9 cellular contexts compared by ENCODE assay signal in genomic region chr2:136212426-136213378, GRCh38.
A peak's percentile ranks its signal among the peaks of the same experiment; 100 is the strongest.
DNase-seq lines count a peak whose midpoint lies in the region; ATAC-seq and TF ChIP-seq lines count a peak whose summit lies in the region.
"Had no signal": no experiment of that assay in that cellular context is flagged by ENCODE, and none has a peak within 500 bp of the region (broad histone marks: within the 10 kb centered on the region; RNA-seq: fewer than 3 reads in every experiment).

No MANE protein-coding gene starts in this region.

- H3K9me3 ChIP-seq in colonic mucosa (no peaks in the 10 kb centered on the region), body of pancreas (no peaks in the 10 kb centered on the region)

- H3K27me3 Mint-ChIP-seq in stimulated activated naive CD8-positive, alpha-beta T cell treated with anti-CD3 and anti-CD28 coated beads, Interleukin-15, amount 100 ng/mL, for 72 hours = no peaks in the 10 kb centered on the region
- H3K27me3 Mint-ChIP-seq in WTC11 (ENCODE audit: low read depth) = peaks cover 3% of the 10 kb centered on the region; the same call in 1 of the 2 replicates

- H3K4me3 ChIP-seq in colonic mucosa = no peak overlapping the region
- H3K4me3 ChIP-seq in body of pancreas = no peak overlapping the region

- no peak for TF ChIP-seq CTCF in colonic mucosa (IDR thresholded peaks at IDR 0.05)
- no peak for TF ChIP-seq CTCF in body of pancreas (IDR thresholded peaks at IDR 0.05)
- no peak for TF ChIP-seq CTCF in WTC11 (IDR thresholded peaks at IDR 0.05)

- intact Hi-C loops in colonic mucosa (cut with DNase I) (no loop called here), body of pancreas (cut with DNase I) (no loop called here)

- CTCF ChIA-PET in WTC11 (lab: Charles Lee) = no interaction called here

- TF ChIP-seq POLR2A in body of pancreas (IDR thresholded peaks at IDR 0.05) = no peak

- WGBS in body of pancreas, 2 donors = 51 to 62% methylated on average over 5 of the region's 5 CpGs

- peak; percentile 28 for DNase-seq in stimulated activated CD4-positive, alpha-beta T cell treated with anti-CD3 and anti-CD28 coated beads, Interleukin-1b, Interleukin-23, amount 100 ng/mL, for 48 hours
- no peak for DNase-seq in stimulated activated CD4-positive, alpha-beta T cell treated with anti-CD3 and anti-CD28 coated beads, Interleukin-2, amount 100 ng/mL, for 24 hours
- DNase-seq in T-helper 22 cell (ENCODE audit: low read depth) (peak; percentile 15), colonic mucosa (no peak), body of pancreas (no peak), WTC11 (ENCODE audit: low spot score) (no peak)
- peak; percentile 28 to 48 for DNase-seq in stimulated activated naive CD8-positive, alpha-beta T cell treated with anti-CD3 and anti-CD28 coated beads, Interleukin-15, amount 100 ng/mL, for 72 hours
- DNase-seq: PC-3 had no signal

- peak; percentile 80 for ATAC-seq in HG02885 (IDR thresholded peaks at IDR 0.05; ENCODE audit: poor library complexity, unreplicated experiment)
- ATAC-seq in stimulated activated naive CD8-positive, alpha-beta T cell treated with anti-CD3 and anti-CD28 coated beads, Interleukin-15, amount 100 ng/mL, for 72 hours = peak; percentile 98
- ATAC-seq in body of pancreas = no peak
- no peak for ATAC-seq in WTC11
- ATAC-seq: PC-3 had no signal

- no peaks in the 10 kb centered on the region for H3K36me3 ChIP-seq in colonic mucosa
- H3K36me3 ChIP-seq in body of pancreas (replicated peaks in 1 of 2; ENCODE audit: insufficient read depth in 1 of 2, low read depth in 2 of 2) = no peaks in the 10 kb centered on the region

- H3K4me1 Mint-ChIP-seq in stimulated activated naive CD8-positive, alpha-beta T cell treated with anti-CD3 and anti-CD28 coated beads, Interleukin-15, amount 100 ng/mL, for 72 hours = peaks cover 46% of the 10 kb centered on the region
- no peaks in the 10 kb centered on the region for H3K4me1 Mint-ChIP-seq in WTC11

- POLR2A ChIA-PET in WTC11 (lab: Charles Lee) = no interaction called here

- no peaks in the 10 kb centered on the region for H3K36me3 Mint-ChIP-seq in WTC11

- H3K9me3 Mint-ChIP-seq in stimulated activated naive CD8-positive, alpha-beta T cell treated with anti-CD3 and anti-CD28 coated beads, Interleukin-15, amount 100 ng/mL, for 72 hours = peaks cover 20 to 24% of the 10 kb centered on the region in 2 donors
- peaks cover 23% of the 10 kb centered on the region for H3K9me3 Mint-ChIP-seq in WTC11

- no peaks in the 10 kb centered on the region for H3K4me1 ChIP-seq in colonic mucosa
- H3K4me1 ChIP-seq in body of pancreas = peaks cover 17% of the 10 kb centered on the region

- no peak overlapping the region for H3K27ac ChIP-seq in colonic mucosa
- no peak overlapping the region for H3K27ac ChIP-seq in body of pancreas

- H3K9ac ChIP-seq in colonic mucosa (ENCODE audit: low read depth in 2 of 2, low read length in 2 of 2) = peak overlapping the region in 1 of 2 donors; percentile 24

- H3K4me3 Mint-ChIP-seq in stimulated activated naive CD8-positive, alpha-beta T cell treated with anti-CD3 and anti-CD28 coated beads, Interleukin-15, amount 100 ng/mL, for 72 hours = peak overlapping the region in 1 of 2 donors; percentile 32
- no peak overlapping the region for H3K4me3 Mint-ChIP-seq in WTC11

- H3K27me3 ChIP-seq in colonic mucosa (no peaks in the 10 kb centered on the region), body of pancreas (no peaks in the 10 kb centered on the region)

- H3K27ac Mint-ChIP-seq in stimulated activated naive CD8-positive, alpha-beta T cell treated with anti-CD3 and anti-CD28 coated beads, Interleukin-15, amount 100 ng/mL, for 72 hours = peak overlapping the region; percentile 1 to 4
- H3K27ac Mint-ChIP-seq in WTC11 = no peak overlapping the region

TF ChIP-seq in WTC11, 78 proteins besides CTCF, POLR2A, EP300 and RAD21:
- TF ChIP-seq, protein P1, sequence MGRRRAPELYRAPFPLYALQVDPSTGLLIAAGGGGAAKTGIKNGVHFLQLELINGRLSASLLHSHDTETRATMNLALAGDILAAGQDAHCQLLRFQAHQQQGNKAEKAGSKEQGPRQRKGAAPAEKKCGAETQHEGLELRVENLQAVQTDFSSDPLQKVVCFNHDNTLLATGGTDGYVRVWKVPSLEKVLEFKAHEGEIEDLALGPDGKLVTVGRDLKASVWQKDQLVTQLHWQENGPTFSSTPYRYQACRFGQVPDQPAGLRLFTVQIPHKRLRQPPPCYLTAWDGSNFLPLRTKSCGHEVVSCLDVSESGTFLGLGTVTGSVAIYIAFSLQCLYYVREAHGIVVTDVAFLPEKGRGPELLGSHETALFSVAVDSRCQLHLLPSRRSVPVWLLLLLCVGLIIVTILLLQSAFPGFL (CRISPR knock-in tag; IDR thresholded peaks at IDR 0.05; ENCODE audit: borderline replicate concordance) = no peak
- TF ChIP-seq, protein P2, sequence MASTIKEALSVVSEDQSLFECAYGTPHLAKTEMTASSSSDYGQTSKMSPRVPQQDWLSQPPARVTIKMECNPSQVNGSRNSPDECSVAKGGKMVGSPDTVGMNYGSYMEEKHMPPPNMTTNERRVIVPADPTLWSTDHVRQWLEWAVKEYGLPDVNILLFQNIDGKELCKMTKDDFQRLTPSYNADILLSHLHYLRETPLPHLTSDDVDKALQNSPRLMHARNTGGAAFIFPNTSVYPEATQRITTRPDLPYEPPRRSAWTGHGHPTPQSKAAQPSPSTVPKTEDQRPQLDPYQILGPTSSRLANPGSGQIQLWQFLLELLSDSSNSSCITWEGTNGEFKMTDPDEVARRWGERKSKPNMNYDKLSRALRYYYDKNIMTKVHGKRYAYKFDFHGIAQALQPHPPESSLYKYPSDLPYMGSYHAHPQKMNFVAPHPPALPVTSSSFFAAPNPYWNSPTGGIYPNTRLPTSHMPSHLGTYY (CRISPR knock-in tag; IDR thresholded peaks at IDR 0.05) = no peak
- TF ChIP-seq CREB1 (CRISPR knock-in tag; IDR thresholded peaks at IDR 0.05) (no peak), ZMAT4 (CRISPR knock-in tag; IDR thresholded peaks at IDR 0.05) (no peak), OVOL2 (CRISPR knock-in tag; IDR thresholded peaks at IDR 0.05; ENCODE audit: borderline replicate concordance) (no peak), RELA (CRISPR knock-in tag; IDR thresholded peaks at IDR 0.05; ENCODE audit: borderline replicate concordance) (no peak), ZNF416 (CRISPR knock-in tag; IDR thresholded peaks at IDR 0.05) (no peak), SP1 (CRISPR knock-in tag; conservative IDR thresholded peaks at IDR 0.05) (no peak), FOXP1 (CRISPR knock-in tag; IDR thresholded peaks at IDR 0.05; ENCODE audit: borderline replicate concordance) (no peak), MXD4 (CRISPR knock-in tag; IDR thresholded peaks at IDR 0.05; ENCODE audit: borderline replicate concordance) (no peak), NR2C2 (CRISPR knock-in tag; IDR thresholded peaks at IDR 0.05) (no peak), ZNF423 (CRISPR knock-in tag; IDR thresholded peaks at IDR 0.05) (no peak), ETV6 (CRISPR knock-in tag; IDR thresholded peaks at IDR 0.05) (no peak), FOXK1 (CRISPR knock-in tag; IDR thresholded peaks at IDR 0.05) (no peak), RORB (CRISPR knock-in tag; IDR thresholded peaks at IDR 0.05) (no peak), NFYB (CRISPR knock-in tag; conservative IDR thresholded peaks at IDR 0.05; ENCODE audit: low read depth) (no peak), ZSCAN18 (CRISPR knock-in tag; IDR thresholded peaks at IDR 0.05) (no peak), SMAD3 (CRISPR knock-in tag; IDR thresholded peaks at IDR 0.05; ENCODE audit: borderline replicate concordance) (no peak)
- TF ChIP-seq, protein P3, sequence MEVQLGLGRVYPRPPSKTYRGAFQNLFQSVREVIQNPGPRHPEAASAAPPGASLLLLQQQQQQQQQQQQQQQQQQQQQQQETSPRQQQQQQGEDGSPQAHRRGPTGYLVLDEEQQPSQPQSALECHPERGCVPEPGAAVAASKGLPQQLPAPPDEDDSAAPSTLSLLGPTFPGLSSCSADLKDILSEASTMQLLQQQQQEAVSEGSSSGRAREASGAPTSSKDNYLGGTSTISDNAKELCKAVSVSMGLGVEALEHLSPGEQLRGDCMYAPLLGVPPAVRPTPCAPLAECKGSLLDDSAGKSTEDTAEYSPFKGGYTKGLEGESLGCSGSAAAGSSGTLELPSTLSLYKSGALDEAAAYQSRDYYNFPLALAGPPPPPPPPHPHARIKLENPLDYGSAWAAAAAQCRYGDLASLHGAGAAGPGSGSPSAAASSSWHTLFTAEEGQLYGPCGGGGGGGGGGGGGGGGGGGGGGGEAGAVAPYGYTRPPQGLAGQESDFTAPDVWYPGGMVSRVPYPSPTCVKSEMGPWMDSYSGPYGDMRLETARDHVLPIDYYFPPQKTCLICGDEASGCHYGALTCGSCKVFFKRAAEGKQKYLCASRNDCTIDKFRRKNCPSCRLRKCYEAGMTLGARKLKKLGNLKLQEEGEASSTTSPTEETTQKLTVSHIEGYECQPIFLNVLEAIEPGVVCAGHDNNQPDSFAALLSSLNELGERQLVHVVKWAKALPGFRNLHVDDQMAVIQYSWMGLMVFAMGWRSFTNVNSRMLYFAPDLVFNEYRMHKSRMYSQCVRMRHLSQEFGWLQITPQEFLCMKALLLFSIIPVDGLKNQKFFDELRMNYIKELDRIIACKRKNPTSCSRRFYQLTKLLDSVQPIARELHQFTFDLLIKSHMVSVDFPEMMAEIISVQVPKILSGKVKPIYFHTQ (CRISPR knock-in tag; IDR thresholded peaks at IDR 0.05) = no peak

Comparison
In these comparisons a context has a peak if more than half of its experiments do, and no peak if none do; other contexts are left out.
1. DNase-seq: peak in stimulated activated CD4-positive, alpha-beta T cell treated with anti-CD3 and anti-CD28 coated beads, Interleukin-1b, Interleukin-23, amount 100 ng/mL, for 48 hours (single experiment), T-helper 22 cell (single experiment) and stimulated activated naive CD8-positive, alpha-beta T cell treated with anti-CD3 and anti-CD28 coated beads, Interleukin-15, amount 100 ng/mL, for 72 hours (2 of 2); none in stimulated activated CD4-positive, alpha-beta T cell treated with anti-CD3 and anti-CD28 coated beads, Interleukin-2, amount 100 ng/mL, for 24 hours (0 of 2), colonic mucosa (single experiment), body of pancreas (0 of 4) and WTC11 (single experiment).
2. ATAC-seq: peak in HG02885 (single experiment) and stimulated activated naive CD8-positive, alpha-beta T cell treated with anti-CD3 and anti-CD28 coated beads, Interleukin-15, amount 100 ng/mL, for 72 hours (single experiment); none in body of pancreas (single experiment) and WTC11 (single experiment).